In the genomic region with DNA sequence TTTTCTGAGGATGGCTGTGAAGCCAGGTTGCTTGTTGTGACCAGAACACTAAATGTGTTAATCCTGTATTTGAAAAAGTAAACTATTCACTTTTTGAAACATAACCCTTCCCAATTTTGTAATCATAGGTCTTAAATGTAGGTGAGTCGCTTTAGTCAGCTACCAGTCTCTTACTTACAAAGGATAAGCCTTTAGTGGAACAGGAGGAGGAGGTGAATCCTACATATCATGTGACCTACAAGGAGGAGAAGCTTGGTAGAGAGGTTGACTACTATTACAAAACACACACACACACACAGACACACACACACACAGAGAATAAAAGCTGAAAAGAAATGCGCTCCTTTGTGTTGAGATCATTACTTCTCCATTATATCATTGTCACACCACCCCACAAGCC, we compare ENCODE assay signal across 1 cellular context.
TF ChIP-seq lines count a peak whose summit lies in the region.

No MANE protein-coding gene starts in this region.

TF ChIP-seq in H1, 55 proteins besides CTCF, POLR2A, EP300 and RAD21:
- TF ChIP-seq SIRT6 (IDR thresholded peaks at IDR 0.05; ENCODE audit: low read length) (no peak), POU5F1 (IDR thresholded peaks at IDR 0.05; ENCODE audit: low read depth, low read length) (no peak), CHD1 (IDR thresholded peaks at IDR 0.05; ENCODE audit: low read depth, low read length) (no peak), KDM4A (IDR thresholded peaks at IDR 0.05; ENCODE audit: low read depth, low read length, severe bottlenecking) (no peak), CREB1 (IDR thresholded peaks at IDR 0.05) (no peak), TAF1 (IDR thresholded peaks at IDR 0.05; ENCODE audit: low read depth, low read length) (no peak), GABPA (IDR thresholded peaks at IDR 0.05; ENCODE audit: borderline replicate concordance, insufficient read depth, low read length) (no peak), CHD2 (IDR thresholded peaks at IDR 0.05; ENCODE audit: low read length) (no peak), ASH2L (IDR thresholded peaks at IDR 0.05; ENCODE audit: low read length) (no peak), SIX5 (IDR thresholded peaks at IDR 0.05; ENCODE audit: low read depth, low read length) (no peak)
- TF ChIP-seq, protein P1, sequence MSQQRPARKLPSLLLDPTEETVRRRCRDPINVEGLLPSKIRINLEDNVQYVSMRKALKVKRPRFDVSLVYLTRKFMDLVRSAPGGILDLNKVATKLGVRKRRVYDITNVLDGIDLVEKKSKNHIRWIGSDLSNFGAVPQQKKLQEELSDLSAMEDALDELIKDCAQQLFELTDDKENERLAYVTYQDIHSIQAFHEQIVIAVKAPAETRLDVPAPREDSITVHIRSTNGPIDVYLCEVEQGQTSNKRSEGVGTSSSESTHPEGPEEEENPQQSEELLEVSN (IDR thresholded peaks at IDR 0.05) = no peak
